In genomic region chr9:16341176-16341575, GRCh38 we compare ENCODE assay signal across 17 cellular contexts.
A peak's percentile ranks its signal among the peaks of the same experiment; 100 is the strongest.
DNase-seq lines count a peak whose midpoint lies in the region; ATAC-seq and TF ChIP-seq lines count a peak whose summit lies in the region.
"Had no signal": no experiment of that assay in that cellular context is flagged by ENCODE, and none has a peak within 500 bp of the region (broad histone marks: within the 10 kb centered on the region; RNA-seq: fewer than 3 reads in every experiment).

No MANE protein-coding gene starts in this region.

- DNase-seq in GM03348 (ENCODE audit: low spot score), result peak; percentile 67
- peak; percentile 62 for DNase-seq in adipocyte (ENCODE audit: low read depth)
- DNase-seq in foreskin melanocyte, result peak; percentile 44
- no peak for DNase-seq in vagina (ENCODE audit: extremely low spot score in 2 of 2)
- DNase-seq in central memory CD4-positive, alpha-beta T cell, result no peak
- DNase-seq: activated CD4-positive, alpha-beta T cell treated with anti-CD3 and anti-CD28 coated beads for 48 hours; NCI-H187 treated with DMSO at 0.1 percent for 48 hours; SIG-M5; small intestine; stimulated activated CD4-positive, alpha-beta T cell treated with anti-CD3 and anti-CD28 coated beads, Interleukin-4, amount 100 ng/mL, for 1 hour; stimulated activated naive CD8-positive, alpha-beta T cell treated with anti-CD3 and anti-CD28 coated beads, Interleukin-15, Interleukin-2, amounts not matched to agents 100 U/mL and 50 U/mL, for 24 hours; T-helper 1 cell; transverse colon had no signal

- H3K27ac ChIP-seq in vagina, result peak overlapping the region; percentile 28
- H3K27ac ChIP-seq: C4-2B, transverse colon had no signal

- intact Hi-C loops in vagina (cut with DNase I), result no loop called here

- H3K27me3 ChIP-seq in adipocyte (replicated peaks; ENCODE audit: control insufficient read depth, insufficient read depth, low read length) (no peaks in the 10 kb centered on the region), vagina (no peaks in the 10 kb centered on the region)
- H3K27me3 ChIP-seq: transverse colon had no signal

- H3K9me3 ChIP-seq in adipocyte (ENCODE audit: control insufficient read depth, low read length) (no peaks in the 10 kb centered on the region), vagina (no peaks in the 10 kb centered on the region)
- H3K9me3 ChIP-seq: transverse colon had no signal

- TF ChIP-seq CTCF in vagina (IDR thresholded peaks at IDR 0.05), result no peak

- H3K9ac ChIP-seq in adipocyte (ENCODE audit: low read length), result peak overlapping the region; percentile 32

- no peak overlapping the region for H3K4me3 ChIP-seq in adipocyte (ENCODE audit: low read length)
- H3K4me3 ChIP-seq in vagina, result no peak overlapping the region
- H3K4me3 ChIP-seq: K562, transverse colon had no signal

- H3K36me3 ChIP-seq in adipocyte (ENCODE audit: control insufficient read depth, insufficient read depth, low read length, severe bottlenecking) (no peaks in the 10 kb centered on the region), vagina (no peaks in the 10 kb centered on the region)
- H3K36me3 ChIP-seq: transverse colon had no signal

- H3K4me1 ChIP-seq in adipocyte (ENCODE audit: control insufficient read depth, insufficient read depth, low read length) (peaks cover 57% of the 10 kb centered on the region), vagina (peaks cover 26% of the 10 kb centered on the region)

- TF ChIP-seq POLR2A in vagina (IDR thresholded peaks at IDR 0.05), result no peak

- ATAC-seq in HG02588 (IDR thresholded peaks at IDR 0.05; ENCODE audit: unreplicated experiment) (no peak), esophagus mucosa (no peak)
- ATAC-seq: K562; stimulated activated naive CD8-positive, alpha-beta T cell treated with anti-CD3 and anti-CD28 coated beads, Interleukin-15, Interleukin-2, amounts not matched to agents 100 U/mL and 50 U/mL, for 24 hours had no signal

Comparison
In these comparisons a context has a peak if more than half of its experiments do, and no peak if none do; other contexts are left out.
1. DNase-seq: peak in GM03348 (single experiment), adipocyte (single experiment) and foreskin melanocyte (single experiment); none in vagina (0 of 2) and central memory CD4-positive, alpha-beta T cell (single experiment).